Comparison of ENCODE assay signal across 25 cellular contexts in the genomic region with DNA sequence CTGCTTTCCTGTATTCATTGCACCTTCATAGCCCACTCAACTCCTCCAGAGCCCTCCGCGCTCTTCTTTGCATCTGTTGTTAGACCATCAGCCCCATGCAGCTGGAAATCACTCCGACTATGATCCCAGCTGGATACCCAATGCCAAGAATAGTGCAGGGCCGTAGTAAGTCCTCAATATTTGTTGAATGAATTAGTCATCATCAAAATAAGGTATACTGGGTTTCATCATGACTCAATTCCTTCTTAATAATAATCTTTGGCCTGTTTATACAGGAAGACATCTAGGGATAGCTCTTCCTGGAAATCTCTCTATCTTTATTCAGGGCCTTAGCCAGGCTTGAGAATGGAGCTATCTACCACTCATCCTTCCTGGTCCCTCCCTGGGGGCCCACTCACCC.
"Had no signal": no experiment of that assay in that cellular context is flagged by ENCODE, and none has a peak within 500 bp of the region (broad histone marks: within the 10 kb centered on the region; RNA-seq: fewer than 3 reads in every experiment).

No MANE protein-coding gene starts in this region.

- FAIRE-seq: keratinocyte had no signal

- H3K27me3 ChIP-seq: body of pancreas, gastroesophageal sphincter, neutrophil, ovary, sigmoid colon, testis, transverse colon had no signal

- DNase-seq: activated CD4-positive, alpha-beta T cell treated with anti-CD3 and anti-CD28 coated beads for 4 hours; activated CD4-positive, alpha-beta T cell treated with anti-CD3 and anti-CD28 coated beads, Interleukin-2, amount 50 U/mL, for 4 hours; activated naive CD4-positive, alpha-beta T cell; activated T-cell treated with anti-CD3 and anti-CD28 coated beads for 4 hours; activated T-cell treated with anti-CD3 and anti-CD28 coated beads, Interleukin-2, amount 50 U/mL, for 72 hours; body of pancreas; caudate nucleus; endodermal cell; hippocampal formation; left cardiac atrium; left ventricle myocardium superior; naive B cell; nephron progenitor cell; ovary; retina; sigmoid colon; stimulated activated CD4-positive, alpha-beta T cell treated with anti-CD3 and anti-CD28 coated beads, Interleukin-4, amount 100 ng/mL, for 1 hour; stimulated activated naive CD8-positive, alpha-beta T cell treated with anti-CD3 and anti-CD28 coated beads, Interleukin-15, Interleukin-2, amounts not matched to agents 100 U/mL and 50 U/mL, for 24 hours; T-helper 1 cell; testis; transverse colon had no signal

- H3K36me3 ChIP-seq: esophagus muscularis mucosa, gastroesophageal sphincter, neutrophil, ovary, sigmoid colon, transverse colon had no signal

- H3K4me3 ChIP-seq: body of pancreas, esophagus muscularis mucosa, gastroesophageal sphincter, ovary, sigmoid colon, testis, transverse colon had no signal
